ENCODE assay signal across 8 cellular contexts in genomic region chr17:7214300-7215135, GRCh38. TPM values are rescaled to one million over a fixed set of nuclear protein-coding genes. Genes with fewer than 3 reads are reported as not detected.
DNase-seq lines count a peak whose midpoint lies in the region; ATAC-seq and TF ChIP-seq lines count a peak whose summit lies in the region.

No MANE protein-coding gene starts in this region.

- ATAC-seq in GM19328 (IDR thresholded peaks at IDR 0.05; ENCODE audit: unreplicated experiment), result peak; percentile 68
- peak; percentile 70 for ATAC-seq in HG03460 (IDR thresholded peaks at IDR 0.05; ENCODE audit: unreplicated experiment)
- peak; percentile 88 for ATAC-seq in left colon

- H3K36me3 ChIP-seq in BE2C, result no peaks in the 10 kb centered on the region

- H3K27me3 ChIP-seq in BE2C, result no peaks in the 10 kb centered on the region

- peaks cover 8% of the 10 kb centered on the region; the same call in 1 of the 2 replicates for H3K4me1 ChIP-seq in BE2C

- DNase-seq in BE2C (peak; percentile 99), NCI-H524 treated with DMSO at 0.1 percent for 48 hours (lab: John Stamatoyannopoulos, UW) (peak; percentile 75), left colon (peak; percentile 99)
- peak; percentile 99 for DNase-seq in activated CD4-positive, alpha-beta T cell treated with anti-CD3 and anti-CD28 coated beads for 4 hours
- peak; percentile 98 to 99 for DNase-seq in stimulated activated CD4-positive, alpha-beta T cell treated with anti-CD3 and anti-CD28 coated beads, Interleukin-1b, Interleukin-23, amount 100 ng/mL, for 4 hours (ENCODE audit: low read depth in 2 of 2)

- peak overlapping the region; percentile 91 for H3K27ac ChIP-seq in cingulate gyrus (ENCODE audit: low read depth, low read length)

- intact Hi-C loops in left colon (cut with DNase I, micrococcal nuclease), result no loop called here

- H3K4me3 ChIP-seq in BE2C (ENCODE audit: low read depth, low read length), result peak overlapping the region; percentile 56

- peak; percentile 49 for TF ChIP-seq CTCF in BE2C (IDR thresholded peaks at IDR 0.05; ENCODE audit: low read depth, low read length)

- no peaks in the 10 kb centered on the region for H3K9me3 ChIP-seq in BE2C

RNA-seq across cellular contexts. Expression of gene DLG4, which starts 5.1 kb away (rescaled TPM):
- polyA plus RNA-seq in BE2C (2012; ENCODE audit: insufficient read depth, insufficient read length, low read depth), result 36.5 TPM
- 1 to 10 TPM; 4.0 to 7.3 TPM for total RNA-seq in left colon

RNA-seq across cellular contexts. Expression of gene ACADVL, which starts 5.2 kb away (rescaled TPM):
- 215 TPM for polyA plus RNA-seq in BE2C (2012; ENCODE audit: insufficient read depth, insufficient read length, low read depth)
- total RNA-seq in left colon, result 1,000 to 10,000 TPM in 1 of 2 donors, 100 to 1,000 TPM in 1; 784 to 1,134 TPM

RNA-seq across cellular contexts. Expression of gene DVL2, which starts 19.8 kb away (rescaled TPM):
- 36.4 TPM for polyA plus RNA-seq in BE2C (2012; ENCODE audit: insufficient read depth, insufficient read length, low read depth)
- 10 to 100 TPM; 30.9 to 34.9 TPM for total RNA-seq in left colon

RNA-seq across cellular contexts. Expression of gene PHF23, which starts 24.7 kb away (rescaled TPM):
- 47.8 TPM for polyA plus RNA-seq in BE2C (2012; ENCODE audit: insufficient read depth, insufficient read length, low read depth)
- 10 to 100 TPM; 33.9 to 44.1 TPM for total RNA-seq in left colon

RNA-seq across cellular contexts. Expression of gene GABARAP, which starts 27.7 kb away (rescaled TPM):
- polyA plus RNA-seq in BE2C (2012; ENCODE audit: insufficient read depth, insufficient read length, low read depth), result 101 TPM
- 100 to 1,000 TPM; 431 to 505 TPM for total RNA-seq in left colon

Comparison
In these comparisons a context has a peak if more than half of its experiments do, and no peak if none do; other contexts are left out.
1. Peak in every context shown above with its lines: DNase-seq, ATAC-seq, H3K4me3 ChIP-seq and H3K27ac ChIP-seq.